Comparison of ENCODE assay signal across 16 cellular contexts in the genomic region with DNA sequence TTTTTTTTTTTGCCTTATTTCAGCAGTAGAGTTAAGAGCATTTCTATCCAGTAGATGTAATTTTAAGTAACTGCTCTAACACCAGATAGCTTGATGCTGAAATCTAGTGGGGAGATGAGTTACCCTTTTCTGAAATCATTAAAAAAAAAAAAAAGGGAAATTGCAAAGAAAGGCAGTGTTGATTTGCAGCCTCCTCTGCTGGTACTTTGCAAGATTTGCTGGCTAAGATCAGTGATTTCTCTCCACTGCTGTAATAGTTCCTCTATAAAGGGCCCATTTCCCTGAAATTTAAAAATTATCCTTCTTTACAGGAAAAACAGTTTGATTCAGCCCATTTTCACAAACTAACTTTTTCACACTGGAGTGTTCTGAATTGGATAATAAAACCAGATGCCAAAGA.
DNase-seq lines count a peak whose midpoint lies in the region; TF ChIP-seq lines count a peak whose summit lies in the region.
"Had no signal": no experiment of that assay in that cellular context is flagged by ENCODE, and none has a peak within 500 bp of the region (broad histone marks: within the 10 kb centered on the region; RNA-seq: fewer than 3 reads in every experiment).

No MANE protein-coding gene starts in this region.

- H3K27ac Mint-ChIP-seq in MCF 10A (ENCODE audit: low read depth, unreplicated experiment): no peak overlapping the region
- H3K27ac Mint-ChIP-seq: activated B cell treated with CpG ODN at 0.5 μM for 24 hours; activated naive CD8-positive, alpha-beta T cell treated with anti-CD3 and anti-CD28 coated beads, Interleukin-2, amount 10 ng/mL, durations not matched to agents 7 days and 5 days; stimulated activated naive B cell treated with anti-CD40 and anti-IgM and Interleukin-4, amounts not matched to agents 10 μg/mL and 1 μg/mL and 100 μg/mL, for 72 hours had no signal

- BruUV-seq in MCF 10A (replicated peaks; lab: Mats Ljungman, UMichigan) (no TSS peak), OCI-LY7 (replicated peaks; lab: Mats Ljungman, UMichigan) (no TSS peak)

- H3K9ac ChIP-seq in smooth muscle cell (ENCODE audit: low read depth): no peak overlapping the region

- no peaks in the 10 kb centered on the region for H3K4me1 ChIP-seq in breast epithelium
- no peaks in the 10 kb centered on the region for H3K4me1 ChIP-seq in OCI-LY7 (ENCODE audit: insufficient read depth, low read length, poor library complexity, severe bottlenecking)
- no peaks in the 10 kb centered on the region for H3K4me1 ChIP-seq in smooth muscle cell (ENCODE audit: low read depth)
- H3K4me1 ChIP-seq: uterus had no signal

- no peaks in the 10 kb centered on the region for H3K9me3 Mint-ChIP-seq in MCF 10A (ENCODE audit: unreplicated experiment)
- H3K9me3 Mint-ChIP-seq: activated B cell treated with CpG ODN at 0.5 μM for 24 hours; activated naive CD8-positive, alpha-beta T cell treated with anti-CD3 and anti-CD28 coated beads, Interleukin-2, amount 10 ng/mL, durations not matched to agents 7 days and 5 days; stimulated activated naive B cell treated with anti-CD40 and anti-IgM and Interleukin-4, amounts not matched to agents 10 μg/mL and 1 μg/mL and 100 μg/mL, for 72 hours had no signal

- H3K36me3 Mint-ChIP-seq in MCF 10A (ENCODE audit: insufficient read depth, unreplicated experiment): no peaks in the 10 kb centered on the region
- H3K36me3 Mint-ChIP-seq: activated naive CD8-positive, alpha-beta T cell treated with anti-CD3 and anti-CD28 coated beads, Interleukin-2, amount 10 ng/mL, durations not matched to agents 7 days and 5 days; stimulated activated naive B cell treated with anti-CD40 and anti-IgM and Interleukin-4, amounts not matched to agents 10 μg/mL and 1 μg/mL and 100 μg/mL, for 72 hours had no signal

- intact Hi-C loops in MCF 10A (cut with micrococcal nuclease) (no loop called here), breast epithelium (cut with DNase I; ENCODE audit: low total_unique reads) (no loop called here), OCI-LY7 (cut with micrococcal nuclease; ENCODE audit: unreplicated experiment) (no loop called here)

- no peaks in the 10 kb centered on the region for H3K27me3 Mint-ChIP-seq in MCF 10A (ENCODE audit: insufficient read depth, unreplicated experiment)
- H3K27me3 Mint-ChIP-seq: activated B cell treated with CpG ODN at 0.5 μM for 24 hours; activated naive CD8-positive, alpha-beta T cell treated with anti-CD3 and anti-CD28 coated beads, Interleukin-2, amount 10 ng/mL, durations not matched to agents 7 days and 5 days; stimulated activated naive B cell treated with anti-CD40 and anti-IgM and Interleukin-4, amounts not matched to agents 10 μg/mL and 1 μg/mL and 100 μg/mL, for 72 hours had no signal

- POLR2A ChIA-PET in MCF 10A (lab: Yijun Ruan, JAX): no interaction called here
- POLR2A ChIA-PET in OCI-LY7 (lab: Charles Lee): interaction anchor here (0.5 kb wide), 2 partner anchors 75 to 96 kb away, joined by 3 read pairs; no protein-coding TSS in a partner anchor

- no peaks in the 10 kb centered on the region for H3F3A ChIP-seq in smooth muscle cell (ENCODE audit: low read depth)

- no peaks in the 10 kb centered on the region for H3K36me3 ChIP-seq in breast epithelium
- H3K36me3 ChIP-seq in OCI-LY7 (ENCODE audit: insufficient read depth, low read length): no peaks in the 10 kb centered on the region
- no peaks in the 10 kb centered on the region for H3K36me3 ChIP-seq in smooth muscle cell (ENCODE audit: low read depth)
- H3K36me3 ChIP-seq: uterus had no signal

- H2AFZ ChIP-seq in OCI-LY7 (ENCODE audit: low read length): no peak overlapping the region
- H2AFZ ChIP-seq in smooth muscle cell (ENCODE audit: low read depth): no peak overlapping the region

- TF ChIP-seq CTCF in MCF 10A (IDR thresholded peaks at IDR 0.05; ENCODE audit: unreplicated experiment) (peak; percentile 11), breast epithelium (IDR thresholded peaks at IDR 0.05) (no peak), OCI-LY7 (conservative IDR thresholded peaks at IDR 0.05; ENCODE audit: low read length) (peak; percentile 43; the same call in 1 of the 2 replicates), epithelial cell of proximal tubule (conservative IDR thresholded peaks at IDR 0.05; ENCODE audit: low read depth, low read length) (peak; percentile 50), smooth muscle cell (IDR thresholded peaks at IDR 0.05; ENCODE audit: borderline replicate concordance, insufficient read depth, poor library complexity, severe bottlenecking) (peak; percentile 8)

- no peaks in the 10 kb centered on the region for H3K79me2 ChIP-seq in OCI-LY7 (ENCODE audit: insufficient read depth, low read depth, low read length)
- H3K79me2 ChIP-seq in smooth muscle cell (ENCODE audit: low read depth): no peaks in the 10 kb centered on the region

- H3K27me3 ChIP-seq in breast epithelium (no peaks in the 10 kb centered on the region), smooth muscle cell (ENCODE audit: low read depth) (no peaks in the 10 kb centered on the region)
- H3K27me3 ChIP-seq: uterus had no signal

- no peak overlapping the region for H3K4me3 Mint-ChIP-seq in MCF 10A (ENCODE audit: unreplicated experiment)
- H3K4me3 Mint-ChIP-seq: activated B cell treated with CpG ODN at 0.5 μM for 24 hours; activated naive CD8-positive, alpha-beta T cell treated with anti-CD3 and anti-CD28 coated beads, Interleukin-2, amount 10 ng/mL, durations not matched to agents 7 days and 5 days; stimulated activated naive B cell treated with anti-CD40 and anti-IgM and Interleukin-4, amounts not matched to agents 10 μg/mL and 1 μg/mL and 100 μg/mL, for 72 hours had no signal

- H3K27ac ChIP-seq in breast epithelium (no peak overlapping the region), OCI-LY7 (ENCODE audit: low read depth, low read length, poor library complexity, severe bottlenecking) (no peak overlapping the region), smooth muscle cell (ENCODE audit: low read depth) (no peak overlapping the region)
- H3K27ac ChIP-seq: uterus had no signal

- no peaks in the 10 kb centered on the region for H3K9me3 ChIP-seq in breast epithelium
- no peaks in the 10 kb centered on the region for H3K9me3 ChIP-seq in OCI-LY7 (ENCODE audit: low read length)
- H3K9me3 ChIP-seq in smooth muscle cell (replicated peaks; ENCODE audit: low read depth): no peaks in the 10 kb centered on the region
- H3K9me3 ChIP-seq: uterus had no signal

- TF ChIP-seq POLR2A in breast epithelium (IDR thresholded peaks at IDR 0.05): no peak

- no peaks in the 10 kb centered on the region for H3K9me2 ChIP-seq in OCI-LY7 (ENCODE audit: insufficient read depth, low read length)

- H4K20me1 ChIP-seq in OCI-LY7 (ENCODE audit: insufficient read depth, low read length): no peaks in the 10 kb centered on the region
- no peaks in the 10 kb centered on the region for H4K20me1 ChIP-seq in smooth muscle cell (ENCODE audit: low read depth)

- H3K4me3 ChIP-seq in breast epithelium (no peak overlapping the region), OCI-LY7 (ENCODE audit: low read depth, low read length, poor library complexity, severe bottlenecking) (no peak overlapping the region), epithelial cell of proximal tubule (ENCODE audit: low read depth, low read length) (no peak overlapping the region), smooth muscle cell (no peak overlapping the region)
- H3K4me3 ChIP-seq: uterus had no signal

- no peaks in the 10 kb centered on the region for H3K4me1 Mint-ChIP-seq in MCF 10A (ENCODE audit: insufficient read depth, unreplicated experiment)
- H3K4me1 Mint-ChIP-seq: activated B cell treated with CpG ODN at 0.5 μM for 24 hours; stimulated activated naive B cell treated with anti-CD40 and anti-IgM and Interleukin-4, amounts not matched to agents 10 μg/mL and 1 μg/mL and 100 μg/mL, for 72 hours had no signal

- no peak for DNase-seq in MCF 10A (ENCODE audit: unreplicated experiment)
- DNase-seq in breast epithelium (ENCODE audit: low spot score in 2 of 2): no peak
- DNase-seq in OCI-LY7 (ENCODE audit: low spot score): no peak
- DNase-seq in epithelial cell of proximal tubule (ENCODE audit: low read depth): no peak
- DNase-seq in smooth muscle cell (lab: John Stamatoyannopoulos, UW; ENCODE audit: unreplicated experiment): no peak
- DNase-seq in NCI-H146 (lab: John Stamatoyannopoulos, UW): no peak
- no peak for DNase-seq in globus pallidus (ENCODE audit: low spot score)
- DNase-seq in 8988T: no peak
- DNase-seq: activated B cell treated with CpG ODN at 0.5 μM for 24 hours; activated naive CD8-positive, alpha-beta T cell treated with anti-CD3 and anti-CD28 coated beads, Interleukin-2, amount 10 ng/mL, durations not matched to agents 7 days and 5 days; DMS 273 treated with DMSO at 0.1 percent for 48 hours; NCI-H1417; Right ventricle myocardium superior; stimulated activated CD4-positive, alpha-beta T cell treated with anti-CD3 and anti-CD28 coated beads, Interleukin-4, amount 100 ng/mL, for 1 hour; stimulated activated naive B cell treated with anti-CD40 and anti-IgM and Interleukin-4, amounts not matched to agents 10 μg/mL and 1 μg/mL and 100 μg/mL, for 72 hours; uterus had no signal

- H3K4me2 ChIP-seq in OCI-LY7 (ENCODE audit: low read length) (no peak overlapping the region), smooth muscle cell (no peak overlapping the region)

- CTCF ChIA-PET in MCF 10A (lab: Yijun Ruan, JAX) (no interaction called here), OCI-LY7 (lab: Charles Lee; ENCODE audit: unreplicated experiment) (no interaction called here)

Comparison
In these comparisons a context has a peak if more than half of its experiments do, and no peak if none do; other contexts are left out.
1. CTCF ChIP-seq: peak in MCF 10A (single experiment), OCI-LY7 (single experiment), epithelial cell of proximal tubule (single experiment) and smooth muscle cell (single experiment); none in breast epithelium (0 of 3).